Comparison of ENCODE assay signal across 22 cellular contexts in the genomic region with DNA sequence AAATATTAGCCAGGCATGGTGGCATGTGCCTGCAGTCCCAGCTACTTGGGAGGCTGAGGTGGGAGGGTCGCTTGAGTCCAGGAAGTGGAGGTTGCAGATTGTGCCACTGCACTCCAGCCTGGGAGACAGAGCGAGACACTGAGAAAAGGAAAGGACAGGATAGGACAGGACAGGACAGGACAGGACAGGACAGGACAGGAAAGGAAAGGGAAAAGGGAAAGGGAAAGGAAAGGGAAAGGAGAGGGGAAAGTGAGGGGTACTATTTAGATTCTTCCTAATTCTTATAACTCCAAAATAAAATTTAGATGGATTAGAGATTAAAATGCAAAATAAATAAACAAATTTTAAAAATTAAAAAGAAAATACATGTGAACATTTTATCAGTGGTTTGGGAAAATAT. TPM values are rescaled to one million over a fixed set of nuclear protein-coding genes. Genes with fewer than 3 reads are reported as not detected.
DNase-seq lines count a peak whose midpoint lies in the region; ATAC-seq and TF ChIP-seq lines count a peak whose summit lies in the region.
"Had no signal": no experiment of that assay in that cellular context is flagged by ENCODE, and none has a peak within 500 bp of the region (broad histone marks: within the 10 kb centered on the region; RNA-seq: fewer than 3 reads in every experiment).

No MANE protein-coding gene starts in this region.

- no peak for DNase-seq in Calu3
- no peak for DNase-seq in endothelial cell (ENCODE audit: low spot score)
- no peak for DNase-seq in natural killer cell
- no peak for DNase-seq in stimulated activated naive B cell treated with anti-CD40 and anti-IgM and Interleukin-4, amounts not matched to agents 10 μg/mL and 1 μg/mL and 100 μg/mL, for 72 hours
- DNase-seq in mesendoderm = no peak
- DNase-seq in DMS53 treated with DMSO at 0.1 percent for 48 hours (lab: John Stamatoyannopoulos, UW; ENCODE audit: unreplicated experiment) = no peak
- no peak for DNase-seq in activated CD8-positive, alpha-beta T cell treated with anti-CD3 and anti-CD28 coated beads, Interleukin-2, amount 10 ng/mL, durations not matched to agents 7 days and 5 days
- DNase-seq: ACHN, C1 segment of cervical spinal cord, DMS53, EL, GF-D8, GOT3, HCEC 1CT, Karpas-422, MV-4-11, NCI-H1105 treated with DMSO at 0.1 percent for 48 hours, NCI-H2029 treated with DMSO at 0.1 percent for 48 hours, NCI-H226, NCI-H510A treated with DMSO at 0.1 percent for 48 hours, NCI-H748 treated with DMSO at 0.1 percent for 48 hours, SIG-M5 had no signal

- no peak overlapping the region for H3K4me2 ChIP-seq in mesendoderm (ENCODE audit: low read length)

- H3K27me3 ChIP-seq in mesendoderm (ENCODE audit: insufficient read depth, low read length, poor library complexity) = no peaks in the 10 kb centered on the region

- H3K27ac Mint-ChIP-seq in Calu3 (ENCODE audit: unreplicated experiment) (peak overlapping the region; percentile 32), endothelial cell (ENCODE audit: unreplicated experiment) (peak overlapping the region; percentile 64), natural killer cell (peak overlapping the region; percentile 25 to 70)
- peak overlapping the region; percentile 56 for H3K27ac Mint-ChIP-seq in stimulated activated naive B cell treated with anti-CD40 and anti-IgM and Interleukin-4, amounts not matched to agents 10 μg/mL and 1 μg/mL and 100 μg/mL, for 72 hours
- H3K27ac Mint-ChIP-seq in activated CD8-positive, alpha-beta T cell treated with anti-CD3 and anti-CD28 coated beads, Interleukin-2, amount 10 ng/mL, durations not matched to agents 7 days and 5 days = no peak overlapping the region

- H3K4ac ChIP-seq in mesendoderm (ENCODE audit: low read depth, low read length) = no peak overlapping the region

- H3K79me1 ChIP-seq in mesendoderm (ENCODE audit: low read length) = no peaks in the 10 kb centered on the region

- H3K4me3 ChIP-seq in mesendoderm (ENCODE audit: low read length) = no peak overlapping the region

- H3K9ac ChIP-seq in mesendoderm (ENCODE audit: low read length) = no peak overlapping the region

- TF ChIP-seq CTCF in Calu3 (IDR thresholded peaks at IDR 0.05; ENCODE audit: unreplicated experiment) = no peak
- TF ChIP-seq CTCF in endothelial cell (IDR thresholded peaks at IDR 0.05; ENCODE audit: unreplicated experiment) = no peak
- no peak for TF ChIP-seq CTCF in natural killer cell (IDR thresholded peaks at IDR 0.05)

- BruUV-seq in Calu3 (replicated peaks; lab: Mats Ljungman, UMichigan) = no TSS peak

- H3K9me3 Mint-ChIP-seq in Calu3 (ENCODE audit: low read depth, unreplicated experiment) (no peaks in the 10 kb centered on the region), endothelial cell (ENCODE audit: unreplicated experiment) (no peaks in the 10 kb centered on the region), natural killer cell (no peaks in the 10 kb centered on the region)
- no peaks in the 10 kb centered on the region for H3K9me3 Mint-ChIP-seq in stimulated activated naive B cell treated with anti-CD40 and anti-IgM and Interleukin-4, amounts not matched to agents 10 μg/mL and 1 μg/mL and 100 μg/mL, for 72 hours
- no peaks in the 10 kb centered on the region for H3K9me3 Mint-ChIP-seq in activated CD8-positive, alpha-beta T cell treated with anti-CD3 and anti-CD28 coated beads, Interleukin-2, amount 10 ng/mL, durations not matched to agents 7 days and 5 days (ENCODE audit: insufficient read depth)

- H3K36me3 Mint-ChIP-seq in Calu3 (ENCODE audit: insufficient read depth, unreplicated experiment) (peaks cover 25% of the 10 kb centered on the region), endothelial cell (ENCODE audit: low read depth, unreplicated experiment) (peaks cover 6% of the 10 kb centered on the region), natural killer cell (no peaks in the 10 kb centered on the region)
- H3K36me3 Mint-ChIP-seq in stimulated activated naive B cell treated with anti-CD40 and anti-IgM and Interleukin-4, amounts not matched to agents 10 μg/mL and 1 μg/mL and 100 μg/mL, for 72 hours = peaks cover 18 to 45% of the 10 kb centered on the region in 2 donors
- no peaks in the 10 kb centered on the region for H3K36me3 Mint-ChIP-seq in activated CD8-positive, alpha-beta T cell treated with anti-CD3 and anti-CD28 coated beads, Interleukin-2, amount 10 ng/mL, durations not matched to agents 7 days and 5 days (ENCODE audit: low read depth)

- H3K18ac ChIP-seq in mesendoderm (ENCODE audit: low read length) = no peak overlapping the region

- no peak overlapping the region for H2BK120ac ChIP-seq in mesendoderm (ENCODE audit: low read depth, low read length)

- no peak overlapping the region for H3K56ac ChIP-seq in mesendoderm (ENCODE audit: low read length)

- no peaks in the 10 kb centered on the region for H3K36me3 ChIP-seq in mesendoderm (ENCODE audit: control insufficient read depth, insufficient read depth, low read length)

- H2AK5ac ChIP-seq in mesendoderm (ENCODE audit: low read length) = no peak overlapping the region

- peaks cover 31% of the 10 kb centered on the region for H3K4me1 Mint-ChIP-seq in Calu3 (ENCODE audit: low read depth, unreplicated experiment)
- peaks cover 28% of the 10 kb centered on the region for H3K4me1 Mint-ChIP-seq in endothelial cell (ENCODE audit: unreplicated experiment)
- peaks cover 66 to 69% of the 10 kb centered on the region in 2 donors for H3K4me1 Mint-ChIP-seq in natural killer cell
- H3K4me1 Mint-ChIP-seq in stimulated activated naive B cell treated with anti-CD40 and anti-IgM and Interleukin-4, amounts not matched to agents 10 μg/mL and 1 μg/mL and 100 μg/mL, for 72 hours = peaks cover 55 to 77% of the 10 kb centered on the region in 2 donors
- H3K4me1 Mint-ChIP-seq in activated CD8-positive, alpha-beta T cell treated with anti-CD3 and anti-CD28 coated beads, Interleukin-2, amount 10 ng/mL, durations not matched to agents 7 days and 5 days (ENCODE audit: low read depth) = peaks cover 33% of the 10 kb centered on the region

- H4K8ac ChIP-seq in mesendoderm (ENCODE audit: low read depth, low read length) = no peak overlapping the region

- intact Hi-C loops in Calu3 (cut with micrococcal nuclease; ENCODE audit: unreplicated experiment) = no loop called here
- intact Hi-C loops in natural killer cell (cut with micrococcal nuclease) = no loop called here

- CTCF ChIA-PET in Calu3 (lab: Charles Lee) = no interaction called here
- CTCF ChIA-PET in activated CD8-positive, alpha-beta T cell treated with anti-CD3 and anti-CD28 coated beads, Interleukin-2, amount 10 ng/mL, durations not matched to agents 7 days and 5 days (lab: Charles Lee) = no interaction called here

- POLR2A ChIA-PET in activated CD8-positive, alpha-beta T cell treated with anti-CD3 and anti-CD28 coated beads, Interleukin-2, amount 10 ng/mL, durations not matched to agents 7 days and 5 days (lab: Charles Lee) = no interaction called here

- H3K4me3 Mint-ChIP-seq in Calu3 (ENCODE audit: low read depth, unreplicated experiment) (no peak overlapping the region), endothelial cell (ENCODE audit: unreplicated experiment) (no peak overlapping the region), natural killer cell (no peak overlapping the region)
- H3K4me3 Mint-ChIP-seq in stimulated activated naive B cell treated with anti-CD40 and anti-IgM and Interleukin-4, amounts not matched to agents 10 μg/mL and 1 μg/mL and 100 μg/mL, for 72 hours = peak overlapping the region in 1 of 2 donors; percentile 8
- H3K4me3 Mint-ChIP-seq in activated CD8-positive, alpha-beta T cell treated with anti-CD3 and anti-CD28 coated beads, Interleukin-2, amount 10 ng/mL, durations not matched to agents 7 days and 5 days = no peak overlapping the region

- H3K27ac ChIP-seq in mesendoderm (ENCODE audit: low read depth, low read length) = no peak overlapping the region

- no peak overlapping the region for H3K23ac ChIP-seq in mesendoderm (ENCODE audit: low read length)

- no peak overlapping the region for H4K5ac ChIP-seq in mesendoderm (ENCODE audit: low read length)

- H3K4me1 ChIP-seq in mesendoderm (ENCODE audit: control insufficient read depth, low read depth, low read length) = no peaks in the 10 kb centered on the region

- no peak overlapping the region for H2BK15ac ChIP-seq in mesendoderm (replicated peaks; ENCODE audit: low read depth)

- H3K27me3 Mint-ChIP-seq in Calu3 (ENCODE audit: unreplicated experiment) = no peaks in the 10 kb centered on the region
- peaks cover 4% of the 10 kb centered on the region for H3K27me3 Mint-ChIP-seq in endothelial cell (ENCODE audit: unreplicated experiment)
- H3K27me3 Mint-ChIP-seq in natural killer cell (ENCODE audit: low read depth in 2 of 2) = no peaks in the 10 kb centered on the region
- no peaks in the 10 kb centered on the region for H3K27me3 Mint-ChIP-seq in stimulated activated naive B cell treated with anti-CD40 and anti-IgM and Interleukin-4, amounts not matched to agents 10 μg/mL and 1 μg/mL and 100 μg/mL, for 72 hours
- no peaks in the 10 kb centered on the region for H3K27me3 Mint-ChIP-seq in activated CD8-positive, alpha-beta T cell treated with anti-CD3 and anti-CD28 coated beads, Interleukin-2, amount 10 ng/mL, durations not matched to agents 7 days and 5 days (ENCODE audit: low read depth)

- no CpG with 5 or more reads among the region's 2 CpGs for WGBS in mesendoderm (ENCODE audit: extremely low coverage, insufficient coverage, low lambda C conversion rate)

- H3K79me2 ChIP-seq in mesendoderm (ENCODE audit: control insufficient read depth, insufficient read depth, low read length) = no peaks in the 10 kb centered on the region

- ATAC-seq in natural killer cell = no peak
- ATAC-seq in stimulated activated naive B cell treated with anti-CD40 and anti-IgM and Interleukin-4, amounts not matched to agents 10 μg/mL and 1 μg/mL and 100 μg/mL, for 72 hours (replicated peaks) = no peak
- no peak for ATAC-seq in activated CD8-positive, alpha-beta T cell treated with anti-CD3 and anti-CD28 coated beads, Interleukin-2, amount 10 ng/mL, durations not matched to agents 7 days and 5 days

- no peak overlapping the region for H2BK5ac ChIP-seq in mesendoderm (ENCODE audit: low read length)

RNA-seq across cellular contexts. Expression of a gene that starts 58.7 kb away (rescaled TPM):
- total RNA-seq in Calu3 (2022) (114 and 117 TPM in 2 replicates), endothelial cell (ENCODE audit: unreplicated experiment) (9.0 TPM), natural killer cell (100 to 1,000 TPM in 1 of 3 donors, 10 to 100 TPM in 2; 95.3 to 137 (median 97.1) TPM)
- 1.4 TPM for polyA plus RNA-seq in mesendoderm (2013, experiment 1 of 2)
- 1.2 TPM for polyA plus RNA-seq in mesendoderm (2013, experiment 2 of 2)
- 1 to 10 TPM; 6.2 to 6.8 TPM for total RNA-seq in activated CD8-positive, alpha-beta T cell treated with anti-CD3 and anti-CD28 coated beads, Interleukin-2, amount 10 ng/mL, durations not matched to agents 7 days and 5 days
